Comparison of ENCODE assay signal across 8 cellular contexts in genomic region chr14:103625361-103626095, GRCh38. TPM values are rescaled to one million over a fixed set of nuclear protein-coding genes. Genes with fewer than 3 reads are reported as not detected.
A peak's percentile ranks its signal among the peaks of the same experiment; 100 is the strongest.
DNase-seq lines count a peak whose midpoint lies in the region; ATAC-seq and TF ChIP-seq lines count a peak whose summit lies in the region.

No MANE protein-coding gene starts in this region.

- no peaks in the 10 kb centered on the region for H4K20me1 ChIP-seq in OCI-LY1 (ENCODE audit: insufficient read depth, low read length)

- ATAC-seq in GM18858 (IDR thresholded peaks at IDR 0.05; ENCODE audit: unreplicated experiment) (no peak), HG02623 (IDR thresholded peaks at IDR 0.05; ENCODE audit: unreplicated experiment) (no peak)

- H3K9ac ChIP-seq in OCI-LY1 (ENCODE audit: low read length), result peak overlapping the region; percentile 7; the same call in 1 of the 2 replicates

- H3K79me2 ChIP-seq in OCI-LY1 (ENCODE audit: insufficient read depth, low read length), result peaks cover 12% of the 10 kb centered on the region

- H3K4me1 Mint-ChIP-seq in osteocyte (ENCODE audit: unreplicated experiment), result peaks cover 30% of the 10 kb centered on the region

- intact Hi-C loops in ascending aorta (cut with DNase I), result loop anchor here (5.0 kb wide), 2 partner anchors 92 to 108 kb away; partner anchors contain the start of genes XRCC3 and ZFYVE21

- H2AFZ ChIP-seq in OCI-LY1 (ENCODE audit: low read length), result 0 out of 2 replicates have a peak overlapping the region, but pooled peaks have one; percentile 27

- H3K4me3 ChIP-seq in OCI-LY1 (ENCODE audit: low read depth, low read length, poor library complexity, severe bottlenecking) (peak overlapping the region; percentile 8), ascending aorta (no peak overlapping the region)

- H3K9me3 ChIP-seq in OCI-LY1 (ENCODE audit: low read length) (no peaks in the 10 kb centered on the region), ascending aorta (no peaks in the 10 kb centered on the region)

- H3K4me2 ChIP-seq in OCI-LY1 (ENCODE audit: low read length), result peak overlapping the region; percentile 51

- H3K27me3 ChIP-seq in OCI-LY1 (ENCODE audit: insufficient read depth, low read length), result no peaks in the 10 kb centered on the region
- H3K27me3 ChIP-seq in ascending aorta, result no peaks in the 10 kb centered on the region

- no peak overlapping the region for H3K4me3 Mint-ChIP-seq in osteocyte (ENCODE audit: unreplicated experiment)

- no peaks in the 10 kb centered on the region for H3K27me3 Mint-ChIP-seq in osteocyte (ENCODE audit: unreplicated experiment)

- no peaks in the 10 kb centered on the region for H3K36me3 Mint-ChIP-seq in osteocyte (ENCODE audit: unreplicated experiment)

- H3K9me2 ChIP-seq in OCI-LY1 (ENCODE audit: low read depth, low read length), result no peaks in the 10 kb centered on the region

- peaks cover 58% of the 10 kb centered on the region for H3K4me1 ChIP-seq in OCI-LY1 (ENCODE audit: insufficient read depth, low read length, severe bottlenecking)
- H3K4me1 ChIP-seq in ascending aorta, result peaks cover 17 to 26% of the 10 kb centered on the region in 2 donors

- DNase-seq in DMS53 (lab: John Stamatoyannopoulos, UW) (peak; percentile 66), ascending aorta (ENCODE audit: low spot score in 2 of 2) (no peak), osteocyte (ENCODE audit: extremely low spot score, unreplicated experiment) (no peak), islet precursor cell (no peak), NCI-H226 (no peak)

- H3F3A ChIP-seq in OCI-LY1 (ENCODE audit: insufficient read depth, low read length), result no peaks in the 10 kb centered on the region

- TF ChIP-seq CTCF in OCI-LY1 (IDR thresholded peaks at IDR 0.05; ENCODE audit: low read length) (no peak), ascending aorta (IDR thresholded peaks at IDR 0.05) (no peak), osteocyte (IDR thresholded peaks at IDR 0.05) (no peak)

- no peaks in the 10 kb centered on the region for H3K36me3 ChIP-seq in OCI-LY1 (ENCODE audit: insufficient read depth, low read length)
- no peaks in the 10 kb centered on the region for H3K36me3 ChIP-seq in ascending aorta

- H3K27ac ChIP-seq in OCI-LY1 (ENCODE audit: low read depth, low read length, poor library complexity, severe bottlenecking), result peak overlapping the region; percentile 84
- H3K27ac ChIP-seq in ascending aorta, result peak overlapping the region; percentile 96 to 99

- H3K27ac Mint-ChIP-seq in osteocyte (ENCODE audit: unreplicated experiment), result peak overlapping the region; percentile 5

- no peaks in the 10 kb centered on the region for H3K9me3 Mint-ChIP-seq in osteocyte (ENCODE audit: unreplicated experiment)

RNA-seq across cellular contexts. Expression of gene KLC1, which starts 3.5 kb away (rescaled TPM):
- 302 TPM for total RNA-seq in ascending aorta
- 186 and 211 TPM in 2 replicates for total RNA-seq in osteocyte
